8 cellular contexts compared by ENCODE assay signal in the genomic region with DNA sequence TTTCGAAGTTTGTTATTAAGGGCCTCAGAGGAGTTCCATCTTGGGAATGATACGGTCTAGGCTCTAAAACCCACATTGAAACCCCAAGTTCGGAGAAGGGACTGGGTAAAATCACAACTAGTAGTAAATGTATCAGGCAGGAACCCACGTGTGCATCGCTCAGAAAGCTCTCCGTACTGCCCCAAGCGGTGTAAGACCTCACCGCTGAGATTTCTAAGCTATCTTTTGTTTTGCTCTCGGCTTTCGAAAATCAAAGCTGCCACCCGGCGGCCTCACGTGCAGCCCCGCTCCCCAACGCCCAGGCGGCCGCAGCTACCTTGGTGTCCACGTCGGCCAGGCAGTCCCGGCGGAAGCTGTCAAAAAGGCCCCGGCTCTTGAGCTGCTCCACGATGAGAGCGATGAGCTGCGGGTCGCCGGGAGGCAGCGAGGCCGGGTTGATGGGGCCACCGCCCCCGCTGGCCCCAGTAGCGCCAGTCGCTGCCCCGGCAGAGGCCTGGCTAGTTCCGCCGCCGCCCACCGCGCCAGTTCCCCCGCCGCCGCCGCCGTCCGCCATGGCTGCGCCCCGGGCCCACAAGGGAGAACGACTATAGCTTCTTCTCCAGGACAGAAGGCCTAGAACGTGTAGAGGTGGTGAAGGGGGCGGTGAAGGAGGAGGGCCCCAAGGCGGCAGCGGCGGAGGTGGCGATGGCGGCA.
DNase-seq lines count a peak whose midpoint lies in the region; ATAC-seq and TF ChIP-seq lines count a peak whose summit lies in the region.

No MANE protein-coding gene starts in this region.

- H3K36me3 ChIP-seq in KMS-11 (ENCODE audit: insufficient read depth): 0 out of 2 replicates have a peak, but pooled peaks cover 5% of the 10 kb centered on the region

- peak; percentile 49 for TF ChIP-seq CTCF in KMS-11 (conservative IDR thresholded peaks at IDR 0.05; ENCODE audit: low read depth, low read length)

- peak overlapping the region; percentile 87 for H3K27ac ChIP-seq in KMS-11

- H3K79me2 ChIP-seq in KMS-11 (ENCODE audit: insufficient read depth, low read depth): peaks cover 46% of the 10 kb centered on the region

- peak overlapping the region; percentile 41 for H2AFZ ChIP-seq in KMS-11 (ENCODE audit: low read depth)

- no peaks in the 10 kb centered on the region for H4K20me1 ChIP-seq in KMS-11 (ENCODE audit: insufficient read depth)

- H3K27me3 ChIP-seq in KMS-11 (ENCODE audit: insufficient read depth, low read depth): no peaks in the 10 kb centered on the region

- H3K4me1 ChIP-seq in KMS-11 (ENCODE audit: low read depth, poor library complexity, severe bottlenecking): peaks cover 23% of the 10 kb centered on the region

- no peak overlapping the region for H3K4me3 ChIP-seq in KMS-11 (IDR thresholded peaks at IDR 0.05; ENCODE audit: insufficient read depth, low read depth, low read length)

- peak; percentile 41 for ATAC-seq in GM21786 (IDR thresholded peaks at IDR 0.05; ENCODE audit: unreplicated experiment)

- peak overlapping the region; percentile 94 for H3K9ac ChIP-seq in KMS-11

- peak; percentile 80 for DNase-seq in EL
- DNase-seq in SIG-M5 (lab: John Stamatoyannopoulos, UW): peak; percentile 14
- DNase-seq in activated gamma-delta T cell treated with anti-CD3 and anti-CD28 coated beads, Interleukin-2, amount 50 U/mL, for 16 hours (ENCODE audit: low read depth): peak; percentile 44
- DNase-seq in foreskin melanocyte: peak; percentile 58
- peak in 48 of 56 donors; percentile 35 to 84 (median 58) for DNase-seq in nucleus accumbens (lab: John Stamatoyannopoulos, UW)
- peak; percentile 84 for DNase-seq in superior temporal gyrus (ENCODE audit: extremely low spot score)

- peak overlapping the region; percentile 49 for H3K4me2 ChIP-seq in KMS-11

Comparison
In these comparisons a context has a peak if more than half of its experiments do, and no peak if none do; other contexts are left out.
1. DNase-seq: peak in every context shown above with its lines; median percentile 84 in superior temporal gyrus; 80 in EL; 58 in foreskin melanocyte; 58 in nucleus accumbens; 44 in activated gamma-delta T cell treated with anti-CD3 and anti-CD28 coated beads, Interleukin-2, amount 50 U/mL, for 16 hours; 14 in SIG-M5.